Comparison of ENCODE assay signal across 8 cellular contexts in the genomic region with DNA sequence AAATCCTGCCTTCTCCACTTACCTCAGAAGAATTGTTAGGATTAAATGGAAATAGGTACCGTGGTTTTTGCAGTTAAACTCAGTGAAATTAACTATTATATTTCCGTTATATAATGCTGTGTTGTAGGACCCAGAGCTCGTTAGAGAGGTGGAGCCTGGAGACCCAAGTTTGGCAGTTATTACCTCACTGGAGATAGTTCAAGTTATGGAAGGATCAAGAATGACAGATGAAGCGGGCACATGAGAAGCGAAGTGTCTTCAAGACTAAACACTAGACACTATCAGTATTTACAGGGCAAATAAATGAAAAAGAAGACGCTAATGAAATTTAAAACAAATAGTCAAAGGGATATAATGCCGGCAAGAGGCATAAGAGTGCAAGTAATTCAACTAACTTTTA. TPM values are rescaled to one million over a fixed set of nuclear protein-coding genes. Genes with fewer than 3 reads are reported as not detected.
DNase-seq lines count a peak whose midpoint lies in the region; ATAC-seq and TF ChIP-seq lines count a peak whose summit lies in the region.

No MANE protein-coding gene starts in this region.

- WGBS in ectodermal cell, 2 experiments: 28 to 30% methylated on average over 5 to 7 of the region's 7 CpGs

- POLR2A ChIA-PET in CD8-positive, alpha-beta T cell (lab: Charles Lee): no interaction called here

- H3K27me3 Mint-ChIP-seq in CD8-positive, alpha-beta T cell (ENCODE audit: low read depth): no peaks in the 10 kb centered on the region
- no peaks in the 10 kb centered on the region for H3K27me3 Mint-ChIP-seq in neural crest cell (ENCODE audit: low read depth)

- H3K4me3 Mint-ChIP-seq in CD8-positive, alpha-beta T cell: peak overlapping the region; percentile 93
- H3K4me3 Mint-ChIP-seq in neural crest cell: peak overlapping the region; percentile 97

- no peak for DNase-seq in CD8-positive, alpha-beta T cell
- peak; percentile 35 for DNase-seq in NOMO-1 treated with DMSO at 0.1 percent for 48 hours (lab: John Stamatoyannopoulos, UW; ENCODE audit: unreplicated experiment)
- no peak for DNase-seq in neural crest cell (ENCODE audit: low read depth, low spot score)
- no peak for DNase-seq in GM13977 (ENCODE audit: low spot score)
- no peak for DNase-seq in mesenteric fat pad (ENCODE audit: low spot score)
- no peak for DNase-seq in stimulated activated CD4-positive, alpha-beta T cell treated with anti-CD3 and anti-CD28 coated beads, Interleukin-4, amount 100 ng/mL, for 24 hours
- DNase-seq in activated CD4-positive, alpha-beta T cell treated with anti-CD3 and anti-CD28 coated beads for 1 hour: no peak

- H3K9me3 ChIP-seq in CD8-positive, alpha-beta T cell (ENCODE audit: low read length): no peaks in the 10 kb centered on the region
- no peaks in the 10 kb centered on the region for H3K9me3 ChIP-seq in ectodermal cell (ENCODE audit: control insufficient read depth, low read length)

- H3K36me3 Mint-ChIP-seq in CD8-positive, alpha-beta T cell: peaks cover 22% of the 10 kb centered on the region
- no peaks in the 10 kb centered on the region for H3K36me3 Mint-ChIP-seq in neural crest cell (ENCODE audit: low read depth)

- H3K4me1 ChIP-seq in CD8-positive, alpha-beta T cell (ENCODE audit: insufficient read depth, low read length): peaks cover 14% of the 10 kb centered on the region
- H3K4me1 ChIP-seq in ectodermal cell (ENCODE audit: control insufficient read depth, insufficient read depth, low read length): no peaks in the 10 kb centered on the region

- in situ Hi-C loops in GM13977 (cut with MboI; ENCODE audit: low pct_unique_long_range_greater_than_20kb, low sequenced_read_pairs, unreplicated experiment): no loop called here

- H3K4me3 ChIP-seq in CD8-positive, alpha-beta T cell (ENCODE audit: low read depth, low read length): peak overlapping the region; percentile 72
- peak overlapping the region; percentile 80 for H3K4me3 ChIP-seq in ectodermal cell (ENCODE audit: insufficient read depth, low read depth, low read length)

- H3K27me3 ChIP-seq in CD8-positive, alpha-beta T cell (ENCODE audit: insufficient read depth, low read length): no peaks in the 10 kb centered on the region
- H3K27me3 ChIP-seq in ectodermal cell (ENCODE audit: control insufficient read depth, insufficient read depth, low read length, poor library complexity, severe bottlenecking): no peaks in the 10 kb centered on the region

- peak overlapping the region; percentile 98 for H3K27ac ChIP-seq in CD8-positive, alpha-beta T cell (ENCODE audit: low read depth, low read length)
- H3K27ac ChIP-seq in ectodermal cell (ENCODE audit: insufficient read depth, low read depth, low read length, poor library complexity, severe bottlenecking): no peak overlapping the region

- no peak for TF ChIP-seq CTCF in CD8-positive, alpha-beta T cell (IDR thresholded peaks at IDR 0.05)
- no peak for TF ChIP-seq CTCF in neural crest cell (conservative IDR thresholded peaks at IDR 0.05)
- TF ChIP-seq CTCF in GM13977 (IDR thresholded peaks at IDR 0.05; ENCODE audit: extremely low read depth, insufficient read depth, missing control alignments): no peak

- ATAC-seq in CD8-positive, alpha-beta T cell: no peak

- H3K27ac Mint-ChIP-seq in CD8-positive, alpha-beta T cell: peak overlapping the region; percentile 99
- H3K27ac Mint-ChIP-seq in neural crest cell (ENCODE audit: unreplicated experiment): peak overlapping the region; percentile 99

- intact Hi-C loops in CD8-positive, alpha-beta T cell (cut with DNase I, micrococcal nuclease): loop anchor here (2.0 to 10.0 kb wide), 6 partner anchors 975 to 1891 kb away; partner anchors contain the start of genes FKBP7 (in 2 of the 2), ITPRID2 (in 2 of the 2), RBM45 (in 1 of the 2) and UBE2E3 (in 1 of the 2)

- peaks cover 45% of the 10 kb centered on the region for H3K4me1 Mint-ChIP-seq in CD8-positive, alpha-beta T cell (ENCODE audit: low read depth)
- H3K4me1 Mint-ChIP-seq in neural crest cell: peaks cover 15% of the 10 kb centered on the region

- no peaks in the 10 kb centered on the region for H3K36me3 ChIP-seq in CD8-positive, alpha-beta T cell (ENCODE audit: insufficient read depth, low read length)
- H3K36me3 ChIP-seq in ectodermal cell (ENCODE audit: control insufficient read depth, insufficient read depth, low read length): no peaks in the 10 kb centered on the region

- CTCF ChIA-PET in CD8-positive, alpha-beta T cell (lab: Charles Lee): no interaction called here

- H3K9me3 Mint-ChIP-seq in CD8-positive, alpha-beta T cell: no peaks in the 10 kb centered on the region
- no peaks in the 10 kb centered on the region for H3K9me3 Mint-ChIP-seq in neural crest cell

RNA-seq across cellular contexts. Expression of gene CWC22, which starts 0.9 kb away (rescaled TPM):
- 10 to 100 TPM; 13.8 to 15.3 TPM for total RNA-seq in CD8-positive, alpha-beta T cell
- polyA plus RNA-seq in ectodermal cell (2013, experiment 1 of 4): 46.4 TPM
- polyA plus RNA-seq in ectodermal cell (2013, experiment 2 of 4): 56.6 TPM
- polyA plus RNA-seq in ectodermal cell (2013, experiment 3 of 4): 41.9 TPM
- 46.1 TPM for polyA plus RNA-seq in ectodermal cell (2013, experiment 4 of 4)
- total RNA-seq in neural crest cell (25.8 and 27.6 TPM in 2 replicates), mesenteric fat pad (16.6 TPM)
